Comparison of ENCODE assay signal across 23 cellular contexts in the genomic region with DNA sequence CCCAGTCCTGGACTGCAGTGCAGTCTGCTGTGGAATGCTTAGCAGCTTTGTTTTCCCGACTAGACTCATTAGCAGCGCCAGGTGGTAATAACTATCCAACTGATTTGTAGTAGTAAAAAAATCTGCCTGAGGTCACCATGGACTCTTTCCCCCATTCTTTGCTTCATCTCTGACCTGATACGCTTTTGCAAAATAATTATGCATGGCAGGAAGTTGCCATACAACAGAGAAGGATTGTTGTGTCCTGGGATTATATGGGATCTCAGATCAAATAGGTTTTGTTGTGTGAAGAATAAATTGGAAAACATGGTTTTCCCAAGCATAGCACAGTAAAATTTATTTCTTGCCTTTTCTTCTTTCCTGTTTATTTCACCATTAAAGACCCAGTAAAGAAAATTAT.
"Had no signal": no experiment of that assay in that cellular context is flagged by ENCODE, and none has a peak within 500 bp of the region (broad histone marks: within the 10 kb centered on the region; RNA-seq: fewer than 3 reads in every experiment).

No MANE protein-coding gene starts in this region.

- H3K9me3 ChIP-seq: adrenal gland, body of pancreas, SK-N-SH had no signal

- H3K4me2 ChIP-seq: SK-N-SH had no signal

- H3K4me1 ChIP-seq: adrenal gland, body of pancreas, breast epithelium had no signal

- FAIRE-seq: astrocyte, RCC 7860, TTC549 had no signal

- DNase-seq: activated CD4-positive, alpha-beta T cell treated with anti-CD3 and anti-CD28 coated beads, Interleukin-2, amount 10 ng/mL, durations not matched to agents 7 days and 5 days; activated CD4-positive, alpha-beta T cell treated with anti-CD3 and anti-CD28 coated beads, Interleukin-2, amount 50 U/mL, for 48 hours; activated CD8-positive, alpha-beta memory T cell treated with anti-CD3 and anti-CD28 coated beads, Interleukin-2, amount 50 U/mL, for 4 hours; activated gamma-delta T cell treated with Interleukin-2 at 50 U/mL for 16 hours; activated naive CD4-positive, alpha-beta T cell treated with anti-CD3 and anti-CD28 coated beads for 36 hours; activated T-cell treated with anti-CD3 and anti-CD28 coated beads for 4 hours; activated T-cell treated with anti-CD3 and anti-CD28 coated beads, Interleukin-2, amount 50 U/mL, for 4 hours; adrenal gland; body of pancreas; NCI-H1105; NCI-H1417 treated with DMSO at 0.1 percent for 48 hours; NCI-H1694 treated with DMSO at 0.1 percent for 48 hours; NCI-H2029; NCI-H2171; NCI-H510A; NK-92 treated with Interleukin-12 subunit alpha and Interleukin-12 subunit beta, amount 100 ng/mL, for 24 hours; PC-3; Right ventricle myocardium superior; SK-N-SH had no signal

- H3K9me2 ChIP-seq: SK-N-SH had no signal

- H3K4me3 ChIP-seq: adrenal gland, body of pancreas, breast epithelium had no signal

- H3K27me3 ChIP-seq: body of pancreas had no signal

- H3K27ac ChIP-seq: adrenal gland, body of pancreas, breast epithelium had no signal

- H3K36me3 ChIP-seq: adrenal gland, breast epithelium had no signal
